Comparison of ENCODE assay signal across 1 cellular context in genomic region chr6:52815167-52816092, GRCh38.
TF ChIP-seq lines count a peak whose summit lies in the region.

No MANE protein-coding gene starts in this region.

TF ChIP-seq in HEK293, 187 proteins besides CTCF, POLR2A, EP300 and RAD21 (continued from another document):
- TF ChIP-seq INSM2 (tag by site-specific recombination; IDR thresholded peaks at IDR 0.05) = no peak
- TF ChIP-seq ZNF610 (tag by site-specific recombination; IDR thresholded peaks at IDR 0.05; ENCODE audit: borderline replicate concordance) = no peak
